In genomic region chr1:101357444-101357986, GRCh38 we compare ENCODE assay signal across 9 cellular contexts.
DNase-seq lines count a peak whose midpoint lies in the region; ATAC-seq and TF ChIP-seq lines count a peak whose summit lies in the region.
"Had no signal": no experiment of that assay in that cellular context is flagged by ENCODE, and none has a peak within 500 bp of the region (broad histone marks: within the 10 kb centered on the region; RNA-seq: fewer than 3 reads in every experiment).

No MANE protein-coding gene starts in this region.

- no peaks in the 10 kb centered on the region for H4K20me1 ChIP-seq in PC-9 (ENCODE audit: insufficient read depth)

- no peaks in the 10 kb centered on the region for H3K36me3 Mint-ChIP-seq in activated T-cell treated with anti-CD3 and anti-CD28 coated beads, Interleukin-2, amount 50 U/mL, for 72 hours (ENCODE audit: insufficient read depth in 2 of 2)
- no peaks in the 10 kb centered on the region for H3K36me3 Mint-ChIP-seq in type B pancreatic cell

- no peaks in the 10 kb centered on the region for H3K9me2 ChIP-seq in PC-9 (ENCODE audit: insufficient read depth)

- ATAC-seq in GM21737 (IDR thresholded peaks at IDR 0.05; ENCODE audit: unreplicated experiment) = peak; percentile 97
- ATAC-seq in activated T-cell treated with anti-CD3 and anti-CD28 coated beads, Interleukin-2, amount 50 U/mL, for 72 hours (replicated peaks in 1 of 2) = peak; percentile 99 to 100

- H3F3A ChIP-seq in PC-9 (ENCODE audit: insufficient read depth, low read depth) = no peaks in the 10 kb centered on the region

- H3K79me2 ChIP-seq in PC-9 (ENCODE audit: low read depth) = no peaks in the 10 kb centered on the region

- H3K4me2 ChIP-seq in PC-9 = no peak overlapping the region

- peak; percentile 79 for DNase-seq in ELR (ENCODE audit: low read depth)
- DNase-seq in Jurkat, Clone E6-1 (ENCODE audit: low read depth, low spot score) = peak; percentile 96
- peak; percentile 55 to 70 for DNase-seq in PC-9
- peak; percentile 71 to 81 for DNase-seq in activated T-cell treated with anti-CD3 and anti-CD28 coated beads, Interleukin-2, amount 50 U/mL, for 72 hours
- peak; percentile 90 for DNase-seq in fibroblast of peridontal ligament (ENCODE audit: extremely low read depth)
- peak; percentile 51 for DNase-seq in non-pigmented ciliary epithelial cell (ENCODE audit: low read depth)
- no peak for DNase-seq in type B pancreatic cell (ENCODE audit: extremely low spot score, unreplicated experiment)

- no TSS peak for BruUV-seq in PC-9 (replicated peaks; lab: Mats Ljungman, UMichigan)

- H3K27ac ChIP-seq in PC-9 = no peak overlapping the region
- H3K27ac ChIP-seq: skin epidermis had no signal

- peaks cover 11% of the 10 kb centered on the region for H3K4me1 Mint-ChIP-seq in activated T-cell treated with anti-CD3 and anti-CD28 coated beads, Interleukin-2, amount 50 U/mL, for 72 hours (ENCODE audit: low read depth)
- peaks cover 8% of the 10 kb centered on the region for H3K4me1 Mint-ChIP-seq in type B pancreatic cell (ENCODE audit: unreplicated experiment)

- H2AFZ ChIP-seq in PC-9 = no peak overlapping the region

- no peak overlapping the region for H3K4me3 Mint-ChIP-seq in activated T-cell treated with anti-CD3 and anti-CD28 coated beads, Interleukin-2, amount 50 U/mL, for 72 hours
- H3K4me3 Mint-ChIP-seq in type B pancreatic cell = no peak overlapping the region

- peaks cover 6% of the 10 kb centered on the region for H3K27me3 Mint-ChIP-seq in activated T-cell treated with anti-CD3 and anti-CD28 coated beads, Interleukin-2, amount 50 U/mL, for 72 hours (ENCODE audit: low read depth)
- H3K27me3 Mint-ChIP-seq in type B pancreatic cell = peaks cover 4% of the 10 kb centered on the region

- peak; percentile 97 for TF ChIP-seq CTCF in PC-9 (conservative IDR thresholded peaks at IDR 0.05)
- peak; percentile 96 for TF ChIP-seq CTCF in type B pancreatic cell (conservative IDR thresholded peaks at IDR 0.05)

- peak overlapping the region; percentile 3 for H3K27ac Mint-ChIP-seq in activated T-cell treated with anti-CD3 and anti-CD28 coated beads, Interleukin-2, amount 50 U/mL, for 72 hours
- peak overlapping the region; percentile 51 for H3K27ac Mint-ChIP-seq in type B pancreatic cell

- peaks cover 20% of the 10 kb centered on the region for H3K27me3 ChIP-seq in PC-9 (ENCODE audit: insufficient read depth, low read depth)

- H3K9me3 ChIP-seq in PC-9 (ENCODE audit: insufficient read depth, low read depth) = no peaks in the 10 kb centered on the region

- POLR2A ChIA-PET in PC-9 (lab: Charles Lee; ENCODE audit: unreplicated experiment) = no interaction called here

- intact Hi-C loops in PC-9 (cut with micrococcal nuclease; ENCODE audit: unreplicated experiment) = loop anchor here (1.0 to 2.0 kb wide), 2 partner anchors 48 to 439 kb away; no protein-coding TSS in a partner anchor

- no peaks in the 10 kb centered on the region for H3K4me1 ChIP-seq in PC-9 (replicated peaks; ENCODE audit: insufficient read depth)

- no peaks in the 10 kb centered on the region for H3K9me3 Mint-ChIP-seq in activated T-cell treated with anti-CD3 and anti-CD28 coated beads, Interleukin-2, amount 50 U/mL, for 72 hours
- H3K9me3 Mint-ChIP-seq in type B pancreatic cell = peaks cover 3% of the 10 kb centered on the region

- H3K4me3 ChIP-seq in Jurkat, Clone E6-1 (ENCODE audit: low read length) = no peak overlapping the region
- H3K4me3 ChIP-seq in PC-9 = no peak overlapping the region
- H3K4me3 ChIP-seq: skin epidermis had no signal

- CTCF ChIA-PET in PC-9 (lab: Charles Lee) = interaction anchor here (0.7 to 0.9 kb wide), 2 partner anchors 48 to 69 kb away, joined by 3 to 7 read pairs; no protein-coding TSS in a partner anchor

- no peaks in the 10 kb centered on the region for H3K36me3 ChIP-seq in PC-9 (ENCODE audit: low read depth)
